In the genomic region with DNA sequence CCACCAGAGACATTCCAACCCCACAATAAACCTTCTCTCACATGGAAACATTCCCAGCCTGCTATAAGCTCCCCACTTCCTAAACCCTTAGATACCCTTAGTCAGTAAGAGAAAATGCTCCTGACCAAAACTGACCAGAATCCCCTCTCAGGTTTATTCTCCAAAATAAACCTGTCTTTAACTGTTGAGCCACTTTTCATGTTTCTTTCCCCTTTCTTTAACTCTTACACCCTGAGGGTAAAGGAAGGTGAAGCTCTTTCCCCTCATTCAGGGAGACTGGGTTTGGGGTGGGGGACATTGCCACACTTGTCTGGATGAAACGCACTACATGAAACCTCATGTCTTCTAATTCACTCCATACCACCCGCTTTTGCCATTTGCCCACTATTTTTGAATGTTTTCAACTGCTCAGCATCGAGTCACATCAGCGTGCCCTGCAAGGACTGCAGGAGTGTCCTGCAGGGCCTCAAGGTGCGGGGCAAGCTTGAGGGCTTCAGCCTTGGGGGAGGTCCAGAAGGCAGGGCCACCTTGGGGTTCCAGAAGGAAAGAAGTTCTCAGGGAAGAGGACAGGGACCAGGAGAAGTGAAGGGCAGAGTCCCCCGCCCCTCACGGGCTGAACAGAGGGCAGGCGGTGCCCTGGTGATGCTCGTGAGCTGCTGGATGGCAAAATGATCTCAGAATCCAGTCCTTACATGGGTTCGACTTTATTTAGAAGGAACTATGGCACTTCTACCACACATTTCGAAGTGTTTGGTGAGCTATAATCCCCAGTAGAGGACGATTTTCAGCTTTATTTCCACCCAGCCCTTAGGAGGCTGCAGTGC, we compare ENCODE assay signal across 1 cellular context.
A peak's percentile ranks its signal among the peaks of the same experiment; 100 is the strongest.
TF ChIP-seq lines count a peak whose summit lies in the region.

No MANE protein-coding gene starts in this region.

TF ChIP-seq in HepG2, 621 proteins besides CTCF, POLR2A, EP300 and RAD21 (continued from another document):
- TF ChIP-seq ZNF407 (CRISPR knock-in tag; IDR thresholded peaks at IDR 0.05; ENCODE audit: not compliant biosample characterization): peak; percentile 47
- no peak for TF ChIP-seq PAF1 (CRISPR knock-in tag; IDR thresholded peaks at IDR 0.05)
- 0 out of 2 replicates have a peak, but pooled peaks have one; percentile 15 for TF ChIP-seq THAP9 (CRISPR knock-in tag; IDR thresholded peaks at IDR 0.05; ENCODE audit: borderline replicate concordance)
- TF ChIP-seq PHF20 (CRISPR knock-in tag; IDR thresholded peaks at IDR 0.05): no peak
- TF ChIP-seq STAT6 (CRISPR knock-in tag; IDR thresholded peaks at IDR 0.05; ENCODE audit: borderline replicate concordance): no peak
- TF ChIP-seq ZBTB26 (CRISPR knock-in tag; IDR thresholded peaks at IDR 0.05; ENCODE audit: borderline replicate concordance): no peak
- peak; percentile 47; the same call in 1 of the 2 replicates for TF ChIP-seq ZNF670 (CRISPR knock-in tag; IDR thresholded peaks at IDR 0.05; ENCODE audit: borderline replicate concordance)
- no peak for TF ChIP-seq ZNF841 (CRISPR knock-in tag; IDR thresholded peaks at IDR 0.05; ENCODE audit: borderline replicate concordance)
- TF ChIP-seq ZNF605 (CRISPR knock-in tag; IDR thresholded peaks at IDR 0.05): 0 out of 2 replicates have a peak, but pooled peaks have one; percentile 25
- no peak for TF ChIP-seq NCOR1 (IDR thresholded peaks at IDR 0.05; ENCODE audit: borderline replicate concordance, low read length)
- TF ChIP-seq HDAC6 (IDR thresholded peaks at IDR 0.05; ENCODE audit: low read depth, low read length): no peak
- no peak for TF ChIP-seq ZSCAN22 (CRISPR knock-in tag; IDR thresholded peaks at IDR 0.05)
- no peak for TF ChIP-seq MTF2 (CRISPR knock-in tag; IDR thresholded peaks at IDR 0.05; ENCODE audit: borderline replicate concordance)
- 0 out of 2 replicates have a peak, but pooled peaks have one; percentile 15 for TF ChIP-seq SP4 (CRISPR knock-in tag; IDR thresholded peaks at IDR 0.05)
- TF ChIP-seq ZBTB42 (CRISPR knock-in tag; IDR thresholded peaks at IDR 0.05): no peak
- TF ChIP-seq ZNF44 (CRISPR knock-in tag; IDR thresholded peaks at IDR 0.05): 0 out of 2 replicates have a peak, but pooled peaks have one; percentile 49
